In genomic region chr1:51542158-51542953, GRCh38 we compare ENCODE assay signal across 23 cellular contexts. TPM values are rescaled to one million over a fixed set of nuclear protein-coding genes. Genes with fewer than 3 reads are reported as not detected.
DNase-seq lines count a peak whose midpoint lies in the region; ATAC-seq and TF ChIP-seq lines count a peak whose summit lies in the region.
"Had no signal": no experiment of that assay in that cellular context is flagged by ENCODE, and none has a peak within 500 bp of the region (broad histone marks: within the 10 kb centered on the region; RNA-seq: fewer than 3 reads in every experiment).

No MANE protein-coding gene starts in this region.

- H3K4me1 ChIP-seq in HCT116 (ENCODE audit: control insufficient read depth in 1 of 2, insufficient read depth in 2 of 2, low read length in 2 of 2): peaks cover 19 to 53% of the 10 kb centered on the region in 2 experiments
- peaks cover 19% of the 10 kb centered on the region for H3K4me1 ChIP-seq in Panc1 (ENCODE audit: control insufficient read depth, insufficient read depth, low read length)
- H3K4me1 ChIP-seq: BE2C, Peyer's patch had no signal

- H3K36me3 ChIP-seq in HCT116 (ENCODE audit: control insufficient read depth in 1 of 2, insufficient read depth in 2 of 2, low read length in 2 of 2) (no peaks in the 10 kb centered on the region), Panc1 (ENCODE audit: control insufficient read depth, insufficient read depth, low read length) (no peaks in the 10 kb centered on the region)
- H3K36me3 ChIP-seq: BE2C, Peyer's patch had no signal

- H3K27ac ChIP-seq in HCT116 (ENCODE audit: low read depth, low read length): no peak overlapping the region
- H3K27ac ChIP-seq in Panc1 (ENCODE audit: low read length): peak overlapping the region; percentile 69
- H3K27ac ChIP-seq in epithelial cell of prostate: peak overlapping the region; percentile 59
- H3K27ac ChIP-seq: Peyer's patch had no signal

- H3K9me2 ChIP-seq in HCT116 (ENCODE audit: insufficient read depth): no peaks in the 10 kb centered on the region
- H3K9me2 ChIP-seq: SK-N-SH had no signal

- intact Hi-C loops in activated CD8-positive, alpha-beta T cell treated with anti-CD3 and anti-CD28 coated beads for 36 hours (cut with micrococcal nuclease): no loop called here
- intact Hi-C loops in HCT116 (cut with micrococcal nuclease): no loop called here
- intact Hi-C loops in Panc1 (cut with micrococcal nuclease; ENCODE audit: unreplicated experiment): no loop called here

- no peaks in the 10 kb centered on the region for H3K9me3 Mint-ChIP-seq in activated CD8-positive, alpha-beta T cell treated with anti-CD3 and anti-CD28 coated beads for 36 hours
- H3K9me3 Mint-ChIP-seq in activated CD8-positive, alpha-beta T cell treated with anti-CD3 and anti-CD28 coated beads, Interleukin-2, amount 10 ng/mL, durations not matched to agents 7 days and 5 days (ENCODE audit: insufficient read depth): no peaks in the 10 kb centered on the region

- no peaks in the 10 kb centered on the region for H3K27me3 ChIP-seq in HCT116 (ENCODE audit: insufficient read depth, low read length)
- no peaks in the 10 kb centered on the region for H3K27me3 ChIP-seq in Panc1 (ENCODE audit: control insufficient read depth, insufficient read depth, low read length)
- H3K27me3 ChIP-seq: BE2C, Peyer's patch had no signal

- no peak overlapping the region for H3K9ac ChIP-seq in HCT116 (ENCODE audit: low read length)
- H3K9ac ChIP-seq: SK-N-SH had no signal

- peak overlapping the region; percentile 13 for H2AFZ ChIP-seq in HCT116 (ENCODE audit: low read depth, low read length, poor library complexity, severe bottlenecking)

- ATAC-seq in activated CD8-positive, alpha-beta T cell treated with anti-CD3 and anti-CD28 coated beads for 36 hours: peak; percentile 18
- ATAC-seq in activated CD8-positive, alpha-beta T cell treated with anti-CD3 and anti-CD28 coated beads, Interleukin-2, amount 10 ng/mL, durations not matched to agents 7 days and 5 days: no peak
- ATAC-seq in HCT116: no peak
- ATAC-seq in Panc1: peak; percentile 27; the same call in 1 of the 2 replicates
- ATAC-seq in GM18519 (IDR thresholded peaks at IDR 0.05; ENCODE audit: low FRiP score, unreplicated experiment): no peak

- no peak for TF ChIP-seq POLR2A in HCT116 (IDR thresholded peaks at IDR 0.05; ENCODE audit: borderline replicate concordance, extremely low read depth, insufficient read depth, insufficient read length)

- no peaks in the 10 kb centered on the region for H3K36me3 Mint-ChIP-seq in activated CD8-positive, alpha-beta T cell treated with anti-CD3 and anti-CD28 coated beads for 36 hours (ENCODE audit: low read depth)
- no peaks in the 10 kb centered on the region for H3K36me3 Mint-ChIP-seq in activated CD8-positive, alpha-beta T cell treated with anti-CD3 and anti-CD28 coated beads, Interleukin-2, amount 10 ng/mL, durations not matched to agents 7 days and 5 days (ENCODE audit: low read depth)
- H3K36me3 Mint-ChIP-seq: CD14-positive monocyte; CD8-positive, alpha-beta memory T cell had no signal

- no peaks in the 10 kb centered on the region for H3K79me2 ChIP-seq in HCT116 (ENCODE audit: insufficient read depth, low read length)

- no peak for DNase-seq in activated CD8-positive, alpha-beta T cell treated with anti-CD3 and anti-CD28 coated beads for 36 hours
- DNase-seq in activated CD8-positive, alpha-beta T cell treated with anti-CD3 and anti-CD28 coated beads, Interleukin-2, amount 10 ng/mL, durations not matched to agents 7 days and 5 days: no peak
- no peak for DNase-seq in HCT116 (ENCODE audit: low read depth, low spot score)
- no peak for DNase-seq in Panc1 (ENCODE audit: low read depth, low spot score)
- DNase-seq in epithelial cell of prostate (ENCODE audit: low read depth, low spot score): no peak
- DNase-seq in NCI-H446 treated with DMSO at 0.1 percent for 48 hours (lab: John Stamatoyannopoulos, UW): no peak
- DNase-seq in stimulated activated CD4-positive, alpha-beta T cell treated with anti-CD3 and anti-CD28 coated beads, Interleukin-2, amount 100 ng/mL, for 48 hours: no peak
- DNase-seq: 8988T; ACHN; BE2C; Calu3; CD8-positive, alpha-beta memory T cell; DMS79 treated with DMSO at 0.1 percent for 48 hours; GF-D8; MV-4-11; NCI-H1105; NCI-H146; NCI-H1930; NCI-H526 treated with DMSO at 0.1 percent for 48 hours; Peyer's patch; SK-N-SH had no signal

- no TSS peak for BruUV-seq in HCT116 (replicated peaks; lab: Mats Ljungman, UMichigan)
- BruUV-seq in Panc1 (replicated peaks; lab: Mats Ljungman, UMichigan): no TSS peak

- TF ChIP-seq RAD21 in HCT116 (IDR thresholded peaks at IDR 0.05; ENCODE audit: low read depth): no peak

- RAD21 ChIA-PET in HCT116 (lab: Charles Lee; ENCODE audit: low non-redundant PET in 1 of 2, low total read pairs in 2 of 2, uncharacterized antibody in 2 of 2, unreplicated experiment in 2 of 2): no interaction called here

- no peaks in the 10 kb centered on the region for H4K20me1 ChIP-seq in HCT116 (ENCODE audit: insufficient read depth)

- TF ChIP-seq CTCF in activated CD8-positive, alpha-beta T cell treated with anti-CD3 and anti-CD28 coated beads for 36 hours (IDR thresholded peaks at IDR 0.05): no peak
- TF ChIP-seq CTCF in HCT116 (IDR thresholded peaks at IDR 0.05 in 2 of 3, conservative IDR thresholded peaks at IDR 0.05 in 1 of 3; ENCODE audit: borderline replicate concordance in 1 of 3, insufficient read depth in 1 of 3, low read depth in 2 of 3, low read length in 2 of 3): no peak
- TF ChIP-seq CTCF in Panc1 (IDR thresholded peaks at IDR 0.05): no peak

- H3K4me3 Mint-ChIP-seq in activated CD8-positive, alpha-beta T cell treated with anti-CD3 and anti-CD28 coated beads for 36 hours: no peak overlapping the region
- H3K4me3 Mint-ChIP-seq in activated CD8-positive, alpha-beta T cell treated with anti-CD3 and anti-CD28 coated beads, Interleukin-2, amount 10 ng/mL, durations not matched to agents 7 days and 5 days: no peak overlapping the region
- H3K4me3 Mint-ChIP-seq: CD14-positive monocyte; CD8-positive, alpha-beta memory T cell had no signal

- H3K27me3 Mint-ChIP-seq in activated CD8-positive, alpha-beta T cell treated with anti-CD3 and anti-CD28 coated beads for 36 hours: no peaks in the 10 kb centered on the region
- H3K27me3 Mint-ChIP-seq in activated CD8-positive, alpha-beta T cell treated with anti-CD3 and anti-CD28 coated beads, Interleukin-2, amount 10 ng/mL, durations not matched to agents 7 days and 5 days (ENCODE audit: low read depth): peaks cover 2% of the 10 kb centered on the region
- H3K27me3 Mint-ChIP-seq: CD8-positive, alpha-beta memory T cell had no signal

- no peaks in the 10 kb centered on the region for H3K9me3 ChIP-seq in HCT116 (ENCODE audit: control insufficient read depth in 1 of 2, insufficient read depth in 1 of 2, low read depth in 1 of 2, low read length in 2 of 2)
- H3K9me3 ChIP-seq in Panc1 (ENCODE audit: control insufficient read depth, insufficient read depth, low read depth, low read length): no peaks in the 10 kb centered on the region
- H3K9me3 ChIP-seq: BE2C, Peyer's patch, SK-N-SH had no signal

- POLR2A ChIA-PET in activated CD8-positive, alpha-beta T cell treated with anti-CD3 and anti-CD28 coated beads for 36 hours (lab: Charles Lee): interaction anchor here (1.5 kb wide), 1 partner anchor 24 kb away, joined by 3 read pairs; the partner anchor contains the start of gene EPS15
- POLR2A ChIA-PET in activated CD8-positive, alpha-beta T cell treated with anti-CD3 and anti-CD28 coated beads, Interleukin-2, amount 10 ng/mL, durations not matched to agents 7 days and 5 days (lab: Charles Lee): no interaction called here
- POLR2A ChIA-PET in HCT116 (lab: Charles Lee) (interaction anchor here (0.9 kb wide), 1 partner anchor 29 kb away, joined by 4 read pairs; no protein-coding TSS in a partner anchor), Panc1 (lab: Charles Lee) (no interaction called here)

- H3K4me3 ChIP-seq in HCT116 (replicated peaks in 1 of 2; ENCODE audit: low read depth in 1 of 2, low read length in 2 of 2) (no peak overlapping the region), Panc1 (ENCODE audit: low read depth in 2 of 2, low read length in 2 of 2) (no peak overlapping the region)
- H3K4me3 ChIP-seq: Peyer's patch had no signal

- CTCF ChIA-PET in activated CD8-positive, alpha-beta T cell treated with anti-CD3 and anti-CD28 coated beads for 36 hours (lab: Charles Lee): no interaction called here
- CTCF ChIA-PET in activated CD8-positive, alpha-beta T cell treated with anti-CD3 and anti-CD28 coated beads, Interleukin-2, amount 10 ng/mL, durations not matched to agents 7 days and 5 days (lab: Charles Lee): no interaction called here
- CTCF ChIA-PET in HCT116 (lab: Charles Lee) (no interaction called here), Panc1 (lab: Charles Lee) (no interaction called here)

- H3K27ac Mint-ChIP-seq in activated CD8-positive, alpha-beta T cell treated with anti-CD3 and anti-CD28 coated beads for 36 hours: peak overlapping the region; percentile 3
- no peak overlapping the region for H3K27ac Mint-ChIP-seq in activated CD8-positive, alpha-beta T cell treated with anti-CD3 and anti-CD28 coated beads, Interleukin-2, amount 10 ng/mL, durations not matched to agents 7 days and 5 days
- H3K27ac Mint-ChIP-seq: CD14-positive monocyte had no signal

- H3K4me2 ChIP-seq in HCT116 (ENCODE audit: low read length): peak overlapping the region; percentile 58
- H3K4me2 ChIP-seq: SK-N-SH had no signal

- H3K4me1 Mint-ChIP-seq in activated CD8-positive, alpha-beta T cell treated with anti-CD3 and anti-CD28 coated beads for 36 hours (ENCODE audit: low read depth): peaks cover 14% of the 10 kb centered on the region
- H3K4me1 Mint-ChIP-seq in activated CD8-positive, alpha-beta T cell treated with anti-CD3 and anti-CD28 coated beads, Interleukin-2, amount 10 ng/mL, durations not matched to agents 7 days and 5 days (ENCODE audit: low read depth): peaks cover 2% of the 10 kb centered on the region
- H3K4me1 Mint-ChIP-seq: CD14-positive monocyte; CD8-positive, alpha-beta memory T cell had no signal

- in situ Hi-C loops in Panc1 (cut with HindIII; ENCODE audit: low pct_unique_long_range_greater_than_20kb, low sequenced_read_pairs): no loop called here

TF ChIP-seq in HCT116, 20 proteins besides CTCF, POLR2A, EP300 and RAD21 (continues in another document):
- no peak for TF ChIP-seq EGR1 (IDR thresholded peaks at IDR 0.05; ENCODE audit: low read depth)
- TF ChIP-seq JUND (IDR thresholded peaks at IDR 0.05): no peak
- no peak for TF ChIP-seq FOSL1 (IDR thresholded peaks at IDR 0.05; ENCODE audit: low read depth)
- TF ChIP-seq ELF1 (IDR thresholded peaks at IDR 0.05; ENCODE audit: borderline replicate concordance, low read depth): no peak
- TF ChIP-seq POLR2AphosphoS5 (IDR thresholded peaks at IDR 0.05; ENCODE audit: low read depth, low read length): no peak

RNA-seq across cellular contexts. Expression of gene EPS15, which starts 23.3 kb away (rescaled TPM):
- total RNA-seq in activated CD8-positive, alpha-beta T cell treated with anti-CD3 and anti-CD28 coated beads for 36 hours: 10 to 100 TPM; 56.6 to 63.6 TPM
- total RNA-seq in activated CD8-positive, alpha-beta T cell treated with anti-CD3 and anti-CD28 coated beads, Interleukin-2, amount 10 ng/mL, durations not matched to agents 7 days and 5 days: 10 to 100 TPM; 57.2 to 58.4 TPM
- 41.2 TPM for total RNA-seq in HCT116 (2021; ENCODE audit: unreplicated experiment)
- 18.1 and 18.6 TPM in 2 replicates for polyA plus RNA-seq in HCT116 (2012)
- 54.4 TPM for total RNA-seq in Panc1 (2021; ENCODE audit: unreplicated experiment)
- polyA plus RNA-seq in Panc1 (2012; ENCODE audit: insufficient read length): 15.4 TPM

Comparison
In these comparisons a context has a peak if more than half of its experiments do, and no peak if none do; other contexts are left out.
1. ATAC-seq: peak in activated CD8-positive, alpha-beta T cell treated with anti-CD3 and anti-CD28 coated beads for 36 hours (single experiment) and Panc1 (single experiment); none in activated CD8-positive, alpha-beta T cell treated with anti-CD3 and anti-CD28 coated beads, Interleukin-2, amount 10 ng/mL, durations not matched to agents 7 days and 5 days (single experiment), HCT116 (single experiment) and GM18519 (single experiment).
2. POLR2A ChIA-PET loops: an anchor here in activated CD8-positive, alpha-beta T cell treated with anti-CD3 and anti-CD28 coated beads for 36 hours (1.5 kb wide) and HCT116 (0.9 kb wide); none called in activated CD8-positive, alpha-beta T cell treated with anti-CD3 and anti-CD28 coated beads, Interleukin-2, amount 10 ng/mL, durations not matched to agents 7 days and 5 days and Panc1.